8 cellular contexts compared by ENCODE assay signal in genomic region chr15:34987982-34988873, GRCh38. TPM values are rescaled to one million over a fixed set of nuclear protein-coding genes. Genes with fewer than 3 reads are reported as not detected.
DNase-seq lines count a peak whose midpoint lies in the region; ATAC-seq and TF ChIP-seq lines count a peak whose summit lies in the region.

TSS of gene ZNF770 (minus strand) at chr15:34988287. CDS start at chr15:34983434, 4,853 bp downstream.

- no peaks in the 10 kb centered on the region for H3K36me3 ChIP-seq in kidney epithelial cell (ENCODE audit: control insufficient read depth, insufficient read depth, low read length)

- H3K4me3 ChIP-seq in AG04449 (ENCODE audit: low read depth, low read length) (peak within 1 kb of the TSS; percentile 98), kidney epithelial cell (ENCODE audit: low read depth, low read length) (peak within 1 kb of the TSS; percentile 83)

- DNase-seq in AG04449 (ENCODE audit: low read depth, low spot score) (no peak), NCI-H226 (peak; percentile 35), cerebellar cortex (ENCODE audit: low spot score) (peak; percentile 76), kidney epithelial cell (ENCODE audit: low read depth) (no peak)
- DNase-seq in activated CD4-positive, CD25-positive, alpha-beta regulatory T cell treated with anti-CD3 and anti-CD28 coated beads, Interleukin-2, amount 50 U/mL, for 72 hours: peak; percentile 88
- DNase-seq in stimulated activated CD4-positive, alpha-beta T cell treated with anti-CD3 and anti-CD28 coated beads, Interleukin-15, amount 100 ng/mL, for 24 hours: peak; percentile 81

- POLR2A ChIA-PET in AG04449 (lab: Yijun Ruan, JAX): interaction anchor here (0.6 to 2.2 kb wide), 7 partner anchors 12 to 645 kb away, joined by 3 to 25 read pairs (median 4); partner anchors contain the start of genes AQR, NOP10 and NUTM1

- peak; percentile 84 for ATAC-seq in GM18907 (IDR thresholded peaks at IDR 0.05; ENCODE audit: unreplicated experiment)
- peak; percentile 70 for ATAC-seq in HG03139 (IDR thresholded peaks at IDR 0.05; ENCODE audit: unreplicated experiment)

- TF ChIP-seq CTCF in AG04449 (IDR thresholded peaks at IDR 0.05; ENCODE audit: insufficient read depth, low read length, missing control alignments): no peak
- no peak for TF ChIP-seq CTCF in kidney epithelial cell (IDR thresholded peaks at IDR 0.05; ENCODE audit: insufficient read depth, low read length, poor library complexity, severe bottlenecking)

- CTCF ChIA-PET in AG04449 (lab: Yijun Ruan, JAX): interaction anchor here (0.9 to 7.0 kb wide), 3 partner anchors 8 to 18 kb away, joined by 3 to 51 read pairs (median 3); partner anchors contain the start of gene AQR

- H3K27me3 ChIP-seq in kidney epithelial cell (ENCODE audit: control insufficient read depth, insufficient read depth, low read length): no peaks in the 10 kb centered on the region

RNA-seq across cellular contexts. Expression of gene ZNF770, which starts in this region (rescaled TPM):
- 42.2 and 45.9 TPM in 2 replicates for total RNA-seq in kidney epithelial cell

Comparison
In these comparisons a context has a peak if more than half of its experiments do, and no peak if none do; other contexts are left out.
1. DNase-seq: peak in NCI-H226 (single experiment), activated CD4-positive, CD25-positive, alpha-beta regulatory T cell treated with anti-CD3 and anti-CD28 coated beads, Interleukin-2, amount 50 U/mL, for 72 hours (single experiment), cerebellar cortex (single experiment) and stimulated activated CD4-positive, alpha-beta T cell treated with anti-CD3 and anti-CD28 coated beads, Interleukin-15, amount 100 ng/mL, for 24 hours (single experiment); none in AG04449 (single experiment) and kidney epithelial cell (single experiment).